In genomic region chr16:19716728-19717127, GRCh38 we compare ENCODE assay signal across 1 cellular context.
TF ChIP-seq lines count a peak whose summit lies in the region.

No MANE protein-coding gene starts in this region.

TF ChIP-seq in HepG2, 621 proteins besides CTCF, POLR2A, EP300 and RAD21:
- TF ChIP-seq ZNF703 (CRISPR knock-in tag; IDR thresholded peaks at IDR 0.05; ENCODE audit: borderline replicate concordance) (0 out of 2 replicates have a peak, but pooled peaks have one; percentile 53), ZNF121 (CRISPR knock-in tag; IDR thresholded peaks at IDR 0.05) (peak; percentile 59; the same call in 1 of the 2 replicates), CSRNP1 (CRISPR knock-in tag; IDR thresholded peaks at IDR 0.05) (0 out of 2 replicates have a peak, but pooled peaks have one; percentile 12)
